In the genomic region with DNA sequence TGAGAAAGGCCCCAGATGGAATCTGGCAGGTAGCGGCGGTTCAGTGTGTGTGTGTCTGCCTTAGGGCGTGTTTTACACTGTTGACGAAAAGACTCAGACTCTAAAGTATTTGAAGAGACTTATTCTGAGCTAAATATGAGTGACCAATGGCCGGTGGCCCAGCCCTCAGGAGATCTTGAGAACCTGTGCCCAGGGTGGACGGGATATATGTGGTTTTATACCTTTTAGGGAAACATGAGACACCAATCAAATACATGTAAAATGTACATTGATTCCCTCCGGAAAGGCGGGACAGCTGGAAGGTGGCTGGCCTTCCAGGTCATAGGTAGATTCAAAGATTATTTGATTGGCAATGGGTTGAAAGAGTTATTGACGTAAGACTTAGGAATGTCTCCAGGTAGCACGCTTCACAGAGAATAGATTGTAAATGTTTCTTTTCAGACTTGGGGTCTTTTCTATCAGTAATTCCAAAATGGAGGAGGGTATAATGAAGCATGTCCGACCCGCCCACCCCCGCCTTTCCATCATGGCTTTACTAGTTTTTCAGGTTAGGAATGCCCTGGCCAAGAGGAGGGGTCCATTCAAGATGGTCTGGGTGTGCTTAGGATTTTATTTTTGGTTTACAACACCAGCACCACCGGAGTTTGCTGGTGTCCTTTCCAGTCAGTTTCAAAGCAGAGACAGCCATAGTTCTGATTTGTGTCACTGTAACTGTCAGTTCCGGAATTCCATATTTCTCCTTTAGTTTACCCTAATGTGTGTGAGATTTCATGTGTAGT, we compare ENCODE assay signal across 8 cellular contexts. TPM values are rescaled to one million over a fixed set of nuclear protein-coding genes. Genes with fewer than 3 reads are reported as not detected.
DNase-seq lines count a peak whose midpoint lies in the region; ATAC-seq and TF ChIP-seq lines count a peak whose summit lies in the region.

No MANE protein-coding gene starts in this region.

- DNase-seq in ELF-1 (ENCODE audit: low read depth, low spot score) = peak; percentile 52
- DNase-seq in brain microvascular endothelial cell = peak; percentile 38
- no peak for DNase-seq in left colon
- DNase-seq in testis = peak; percentile 31
- DNase-seq in AML-193 (lab: John Stamatoyannopoulos, UW) = no peak
- no peak for DNase-seq in DMS114 treated with DMSO at 0.1 percent for 48 hours (lab: John Stamatoyannopoulos, UW; ENCODE audit: unreplicated experiment)
- no peak for DNase-seq in NAMALWA (ENCODE audit: low spot score)

- H3K27ac ChIP-seq in HUES48 (ENCODE audit: low read depth, low read length) = peak overlapping the region; percentile 81
- H3K27ac ChIP-seq in brain microvascular endothelial cell = peak overlapping the region; percentile 82
- H3K27ac ChIP-seq in testis = peak overlapping the region; percentile 84 to 87

- H3K9ac ChIP-seq in HUES48 (ENCODE audit: low read depth, low read length) = peak overlapping the region; percentile 82

- TF ChIP-seq POLR2A in testis (IDR thresholded peaks at IDR 0.05) = no peak

- TF ChIP-seq CTCF in brain microvascular endothelial cell (IDR thresholded peaks at IDR 0.05; ENCODE audit: low read depth, low read length, missing control alignments) = no peak
- TF ChIP-seq CTCF in testis (IDR thresholded peaks at IDR 0.05) = no peak

- H3K4me1 ChIP-seq in HUES48 (ENCODE audit: control insufficient read depth, insufficient read depth, low read length) (no peaks in the 10 kb centered on the region; the same call in none of the 2 replicates), testis (peaks cover 8% of the 10 kb centered on the region)

- H3K4me3 ChIP-seq in HUES48 (ENCODE audit: low read depth, low read length) = peak overlapping the region; percentile 94
- peak overlapping the region; percentile 99 for H3K4me3 ChIP-seq in brain microvascular endothelial cell (ENCODE audit: low read depth, low read length)
- peak overlapping the region; percentile 88 to 96 for H3K4me3 ChIP-seq in testis

- in situ Hi-C loops in brain microvascular endothelial cell (cut with HindIII; ENCODE audit: low pct_ligation_motif_present, low sequenced_read_pairs) = no loop called here

- 23 to 28% methylated on average over 15 of the region's 15 CpGs for WGBS in testis, 2 donors

- intact Hi-C loops in left colon (cut with DNase I, micrococcal nuclease) = no loop called here
- intact Hi-C loops in testis (cut with DNase I; ENCODE audit: low total_unique reads) = no loop called here

- ATAC-seq in left colon = peak; percentile 23

- H3K27me3 ChIP-seq in HUES48 (ENCODE audit: control insufficient read depth, insufficient read depth, low read length) = no peaks in the 10 kb centered on the region
- H3K27me3 ChIP-seq in brain microvascular endothelial cell (replicated peaks) = no peaks in the 10 kb centered on the region
- no peaks in the 10 kb centered on the region for H3K27me3 ChIP-seq in testis

- H3K9me3 ChIP-seq in HUES48 (ENCODE audit: control insufficient read depth, insufficient read depth, low read length) (0 out of 2 replicates have a peak, but pooled peaks cover under 1% of the 10 kb centered on the region), testis (no peaks in the 10 kb centered on the region)

- peaks cover 21% of the 10 kb centered on the region for H3K36me3 ChIP-seq in HUES48 (ENCODE audit: control insufficient read depth, insufficient read depth, low read length)
- H3K36me3 ChIP-seq in brain microvascular endothelial cell (replicated peaks) = peaks cover 25% of the 10 kb centered on the region
- no peaks in the 10 kb centered on the region for H3K36me3 ChIP-seq in testis (ENCODE audit: low read depth, missing control alignments)

RNA-seq across cellular contexts. Expression of a gene that starts 1.0 kb away (rescaled TPM):
- 1 to 10 TPM; 4.8 to 4.9 TPM for total RNA-seq in left colon
- 10 to 100 TPM; 20.3 to 20.5 TPM for total RNA-seq in testis
- 18.8 TPM for polyA plus RNA-seq in testis (ENCODE audit: insufficient read depth, low read depth, low replicate concordance)

RNA-seq across cellular contexts. Expression of a gene that starts 31.0 kb away (rescaled TPM):
- total RNA-seq in left colon = 1 to 10 TPM in 1 of 2 donors, under 1 TPM in 1; 0.49 to 1.5 TPM
- 10 to 100 TPM; 21.7 to 26.8 TPM for total RNA-seq in testis
- 5.9 TPM for polyA plus RNA-seq in testis (ENCODE audit: insufficient read depth, low read depth, low replicate concordance)

RNA-seq across cellular contexts. Expression of a gene that starts 46.1 kb away (rescaled TPM):
- 1 to 10 TPM; 6.6 to 7.2 TPM for total RNA-seq in left colon
- total RNA-seq in testis = 10 to 100 TPM; 14.2 to 15.4 TPM
- polyA plus RNA-seq in testis (ENCODE audit: insufficient read depth, low read depth, low replicate concordance) = 5.7 TPM

Comparison
In these comparisons a context has a peak if more than half of its experiments do, and no peak if none do; other contexts are left out.
1. DNase-seq: peak in ELF-1 (single experiment), brain microvascular endothelial cell (single experiment) and testis (single experiment); none in left colon (0 of 2), AML-193 (0 of 2), DMS114 treated with DMSO at 0.1 percent for 48 hours (single experiment) and NAMALWA (single experiment).
2. RNA of a gene that starts 31.0 kb away (total RNA-seq): 21.7 to 26.8 TPM in testis; 0.49 to 1.5 TPM in left colon; every median in the first group is over 4 times any median in the second.
3. Peak in every context shown above with its lines, with median percentiles within 50 percentile points of each other: H3K27ac ChIP-seq and H3K4me3 ChIP-seq.